20 cellular contexts compared by ENCODE assay signal in the genomic region with DNA sequence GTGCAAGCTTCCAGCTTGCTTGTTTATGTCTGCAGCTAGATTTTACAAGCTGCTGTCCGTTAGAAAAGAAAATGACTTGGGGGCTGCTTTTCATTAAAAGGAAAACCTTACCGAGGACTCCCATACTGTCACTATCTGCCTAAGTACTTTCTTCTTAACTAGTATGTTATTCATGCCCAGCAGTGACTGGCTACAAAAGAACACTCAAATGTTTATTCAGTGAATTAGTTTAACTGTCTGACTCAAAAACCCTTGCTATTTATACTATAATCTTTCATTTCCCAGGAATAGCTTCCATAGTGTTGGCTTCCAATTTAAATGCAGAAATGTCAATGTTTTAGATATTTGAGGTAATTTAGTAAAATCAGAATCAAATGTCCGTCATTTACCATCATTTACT.
"Had no signal": no experiment of that assay in that cellular context is flagged by ENCODE, and none has a peak within 500 bp of the region (broad histone marks: within the 10 kb centered on the region; RNA-seq: fewer than 3 reads in every experiment).

No MANE protein-coding gene starts in this region.

- H3K9me3 ChIP-seq: body of pancreas, MG63 had no signal

- H3K4me3 ChIP-seq: body of pancreas, MG63 had no signal

- ATAC-seq: activated CD4-positive, CD25-positive, alpha-beta regulatory T cell treated with anti-CD3 and anti-CD28 coated beads, Interleukin-2, amount 50 U/mL, for 24 hours; activated CD8-positive, alpha-beta T cell treated with anti-CD3 and anti-CD28 coated beads, Interleukin-2, amount 10 ng/mL, durations not matched to agents 7 days and 5 days; body of pancreas had no signal

- H3K27me3 ChIP-seq: body of pancreas, MG63 had no signal

- H3K27ac ChIP-seq: body of pancreas had no signal

- H3K4me1 ChIP-seq: body of pancreas had no signal

- H3K36me3 ChIP-seq: MG63 had no signal

- DNase-seq: activated CD4-positive, alpha-beta T cell treated with anti-CD3 and anti-CD28 coated beads for 4 hours; activated CD8-positive, alpha-beta memory T cell treated with anti-CD3 and anti-CD28 coated beads, Interleukin-2, amount 50 U/mL, for 48 hours; activated CD8-positive, alpha-beta T cell treated with anti-CD3 and anti-CD28 coated beads, Interleukin-2, amount 10 ng/mL, durations not matched to agents 7 days and 5 days; activated effector memory CD4-positive, alpha-beta T cell treated with Interleukin-2 at 50 U/mL for 16 hours; activated naive CD4-positive, alpha-beta T cell; activated T-cell treated with anti-CD3 and anti-CD28 coated beads, Interleukin-2, amount 50 U/mL, for 24 hours; aorta; body of pancreas; NCI-H1092 treated with DMSO at 0.1 percent for 48 hours; NCI-H1417 treated with DMSO at 0.1 percent for 48 hours; NCI-H1694 treated with DMSO at 0.1 percent for 48 hours; NCI-H2081; NCI-H2227 treated with DMSO at 0.1 percent for 48 hours; NCI-H446 treated with DMSO at 0.1 percent for 48 hours; NCI-H524 treated with DMSO at 0.1 percent for 48 hours; NCI-H774; SHP77 treated with DMSO at 0.1 percent for 48 hours; T-helper 1 cell had no signal
